17 cellular contexts compared by ENCODE assay signal in the genomic region with DNA sequence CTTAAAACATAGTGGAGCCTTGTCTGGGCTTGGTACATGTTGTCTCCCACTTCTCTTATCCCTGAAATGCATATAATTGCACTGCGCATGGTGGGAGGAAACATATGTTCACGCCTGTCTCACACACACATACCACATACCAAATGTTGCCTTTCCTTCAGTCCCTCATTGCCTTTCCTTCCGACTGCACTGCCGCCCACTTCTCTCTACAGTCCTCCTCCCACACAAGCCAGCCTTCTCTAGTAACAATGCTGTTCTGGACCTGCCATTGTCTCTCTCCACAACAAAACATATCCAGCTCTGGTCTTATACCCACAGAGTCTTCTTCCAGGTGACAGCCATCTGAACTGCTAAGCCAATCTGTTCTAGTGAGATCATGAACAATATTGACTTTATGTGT.
A peak's percentile ranks its signal among the peaks of the same experiment; 100 is the strongest.
DNase-seq lines count a peak whose midpoint lies in the region; ATAC-seq, FAIRE-seq and TF ChIP-seq lines count a peak whose summit lies in the region.
"Had no signal": no experiment of that assay in that cellular context is flagged by ENCODE, and none has a peak within 500 bp of the region (broad histone marks: within the 10 kb centered on the region; RNA-seq: fewer than 3 reads in every experiment).

No MANE protein-coding gene starts in this region.

- no peak for ATAC-seq in DND-41 (ENCODE audit: insufficient read depth, low read depth)
- ATAC-seq in right lobe of liver = no peak
- ATAC-seq in GM18868 (IDR thresholded peaks at IDR 0.05; ENCODE audit: unreplicated experiment) = no peak
- no peak for ATAC-seq in stimulated activated naive CD8-positive, alpha-beta T cell treated with anti-CD3 and anti-CD28 coated beads, Interleukin-15, amount 100 ng/mL, for 72 hours

- no peak for TF ChIP-seq POLR2A in right lobe of liver (IDR thresholded peaks at IDR 0.05)
- no peak for TF ChIP-seq POLR2A in GM12892 (IDR thresholded peaks at IDR 0.05; ENCODE audit: low read depth, low read length)

- H3K4me3 Mint-ChIP-seq in stimulated activated naive CD8-positive, alpha-beta T cell treated with anti-CD3 and anti-CD28 coated beads, Interleukin-15, amount 100 ng/mL, for 72 hours = no peak overlapping the region
- H3K4me3 Mint-ChIP-seq: B cell; CD4-positive, alpha-beta T cell; CD8-positive, alpha-beta memory T cell had no signal

- intact Hi-C loops in right lobe of liver (cut with DNase I) = no loop called here

- no peaks in the 10 kb centered on the region for H3K79me2 ChIP-seq in DND-41 (ENCODE audit: insufficient read depth, low read length)

- no peak overlapping the region for H3K4me2 ChIP-seq in DND-41 (ENCODE audit: insufficient read depth, low read length)
- H3K4me2 ChIP-seq: BLaER1 had no signal

- H3K27me3 Mint-ChIP-seq in stimulated activated naive CD8-positive, alpha-beta T cell treated with anti-CD3 and anti-CD28 coated beads, Interleukin-15, amount 100 ng/mL, for 72 hours = no peaks in the 10 kb centered on the region
- H3K27me3 Mint-ChIP-seq: CD4-positive, alpha-beta T cell had no signal

- peaks cover under 1% of the 10 kb centered on the region for H3K4me1 Mint-ChIP-seq in stimulated activated naive CD8-positive, alpha-beta T cell treated with anti-CD3 and anti-CD28 coated beads, Interleukin-15, amount 100 ng/mL, for 72 hours
- H3K4me1 Mint-ChIP-seq: B cell; CD8-positive, alpha-beta memory T cell had no signal

- H3K36me3 ChIP-seq in DND-41 (ENCODE audit: insufficient read depth, low read length) (no peaks in the 10 kb centered on the region), right lobe of liver (no peaks in the 10 kb centered on the region)
- H3K36me3 ChIP-seq: BLaER1, HAP-1 had no signal

- H3K27ac ChIP-seq in DND-41 (ENCODE audit: low read length) (no peak overlapping the region), right lobe of liver (no peak overlapping the region)
- H3K27ac ChIP-seq: BLaER1, C4-2B had no signal

- no peaks in the 10 kb centered on the region for H4K20me1 ChIP-seq in DND-41 (ENCODE audit: insufficient read depth, low read length)
- H4K20me1 ChIP-seq: BLaER1 had no signal

- H3K27me3 ChIP-seq in DND-41 (ENCODE audit: insufficient read depth, low read length, poor library complexity) (no peaks in the 10 kb centered on the region), right lobe of liver (no peaks in the 10 kb centered on the region)
- H3K27me3 ChIP-seq: BLaER1 had no signal

- no peak for TF ChIP-seq CTCF in DND-41 (IDR thresholded peaks at IDR 0.05; ENCODE audit: borderline replicate concordance, extremely low read depth, low read length, poor library complexity, severe bottlenecking)
- no peak for TF ChIP-seq CTCF in right lobe of liver (IDR thresholded peaks at IDR 0.05)

- 0 out of 2 replicates have a peak overlapping the region, but pooled peaks have one; percentile 42 for H2AFZ ChIP-seq in DND-41 (ENCODE audit: low read depth, low read length)

- H3K9me3 ChIP-seq in DND-41 (ENCODE audit: insufficient read depth, low read length, severe bottlenecking) = no peaks in the 10 kb centered on the region
- H3K9me3 ChIP-seq in right lobe of liver = no peaks in the 10 kb centered on the region
- H3K9me3 ChIP-seq: BLaER1, HAP-1 had no signal

- 89% methylated on average over 4 of the region's 4 CpGs for WGBS in right lobe of liver (ENCODE audit: insufficient coverage, low coverage, low lambda C conversion rate, missing lambda C conversion rate)

- in situ Hi-C loops in KBM-7 (cut with MboI; ENCODE audit: low pct_unique_long_range_greater_than_20kb, low sequenced_read_pairs) = no loop called here

- H3K4me3 ChIP-seq in DND-41 (ENCODE audit: low read depth in 1 of 2, low read length in 2 of 2) (no peak overlapping the region), right lobe of liver (no peak overlapping the region)
- H3K4me3 ChIP-seq: BLaER1, HAP-1 had no signal

- no peak for FAIRE-seq in GM12892 (lab: Jason Lieb, UNC)
- FAIRE-seq: G401.6 had no signal

- H3K9ac ChIP-seq in DND-41 (ENCODE audit: low read depth, low read length) = no peak overlapping the region
- H3K9ac ChIP-seq: BLaER1 had no signal

- H3K4me1 ChIP-seq in DND-41 (ENCODE audit: insufficient read depth, low read length) = peaks cover 13% of the 10 kb centered on the region; the same call in 1 of the 2 replicates
- no peaks in the 10 kb centered on the region for H3K4me1 ChIP-seq in right lobe of liver
- H3K4me1 ChIP-seq: BLaER1, HAP-1 had no signal

- no peak for DNase-seq in DND-41
- peak; percentile 9 for DNase-seq in KBM-7
- peak; percentile 8 for DNase-seq in left kidney (ENCODE audit: low read depth, low spot score)
- DNase-seq in right lobe of liver = no peak
- no peak for DNase-seq in GM12892 (ENCODE audit: insufficient read length)
- no peak for DNase-seq in stimulated activated naive CD8-positive, alpha-beta T cell treated with anti-CD3 and anti-CD28 coated beads, Interleukin-15, amount 100 ng/mL, for 72 hours
- DNase-seq: CD4-positive, alpha-beta T cell; CD8-positive, alpha-beta memory T cell; DMS53; DMS79 treated with DMSO at 0.1 percent for 48 hours; GOT3 had no signal

- no peak overlapping the region for H3K27ac Mint-ChIP-seq in stimulated activated naive CD8-positive, alpha-beta T cell treated with anti-CD3 and anti-CD28 coated beads, Interleukin-15, amount 100 ng/mL, for 72 hours
- H3K27ac Mint-ChIP-seq: B cell; CD4-positive, alpha-beta T cell; CD8-positive, alpha-beta memory T cell had no signal

- H3K9me3 Mint-ChIP-seq in stimulated activated naive CD8-positive, alpha-beta T cell treated with anti-CD3 and anti-CD28 coated beads, Interleukin-15, amount 100 ng/mL, for 72 hours = no peaks in the 10 kb centered on the region
- H3K9me3 Mint-ChIP-seq: CD4-positive, alpha-beta T cell; CD8-positive, alpha-beta memory T cell had no signal

Comparison
In these comparisons a context has a peak if more than half of its experiments do, and no peak if none do; other contexts are left out.
1. DNase-seq: peak in KBM-7 (single experiment) and left kidney (single experiment); none in DND-41 (single experiment), right lobe of liver (0 of 3), GM12892 (single experiment) and stimulated activated naive CD8-positive, alpha-beta T cell treated with anti-CD3 and anti-CD28 coated beads, Interleukin-15, amount 100 ng/mL, for 72 hours (0 of 2).